ENCODE assay signal across 1 cellular context in genomic region chr1:92515796-92516201, GRCh38.
TF ChIP-seq lines count a peak whose summit lies in the region.

No MANE protein-coding gene starts in this region.

TF ChIP-seq in K562, 482 proteins besides CTCF, POLR2A, EP300 and RAD21 (continues in another document):
- TF ChIP-seq, protein P1, sequence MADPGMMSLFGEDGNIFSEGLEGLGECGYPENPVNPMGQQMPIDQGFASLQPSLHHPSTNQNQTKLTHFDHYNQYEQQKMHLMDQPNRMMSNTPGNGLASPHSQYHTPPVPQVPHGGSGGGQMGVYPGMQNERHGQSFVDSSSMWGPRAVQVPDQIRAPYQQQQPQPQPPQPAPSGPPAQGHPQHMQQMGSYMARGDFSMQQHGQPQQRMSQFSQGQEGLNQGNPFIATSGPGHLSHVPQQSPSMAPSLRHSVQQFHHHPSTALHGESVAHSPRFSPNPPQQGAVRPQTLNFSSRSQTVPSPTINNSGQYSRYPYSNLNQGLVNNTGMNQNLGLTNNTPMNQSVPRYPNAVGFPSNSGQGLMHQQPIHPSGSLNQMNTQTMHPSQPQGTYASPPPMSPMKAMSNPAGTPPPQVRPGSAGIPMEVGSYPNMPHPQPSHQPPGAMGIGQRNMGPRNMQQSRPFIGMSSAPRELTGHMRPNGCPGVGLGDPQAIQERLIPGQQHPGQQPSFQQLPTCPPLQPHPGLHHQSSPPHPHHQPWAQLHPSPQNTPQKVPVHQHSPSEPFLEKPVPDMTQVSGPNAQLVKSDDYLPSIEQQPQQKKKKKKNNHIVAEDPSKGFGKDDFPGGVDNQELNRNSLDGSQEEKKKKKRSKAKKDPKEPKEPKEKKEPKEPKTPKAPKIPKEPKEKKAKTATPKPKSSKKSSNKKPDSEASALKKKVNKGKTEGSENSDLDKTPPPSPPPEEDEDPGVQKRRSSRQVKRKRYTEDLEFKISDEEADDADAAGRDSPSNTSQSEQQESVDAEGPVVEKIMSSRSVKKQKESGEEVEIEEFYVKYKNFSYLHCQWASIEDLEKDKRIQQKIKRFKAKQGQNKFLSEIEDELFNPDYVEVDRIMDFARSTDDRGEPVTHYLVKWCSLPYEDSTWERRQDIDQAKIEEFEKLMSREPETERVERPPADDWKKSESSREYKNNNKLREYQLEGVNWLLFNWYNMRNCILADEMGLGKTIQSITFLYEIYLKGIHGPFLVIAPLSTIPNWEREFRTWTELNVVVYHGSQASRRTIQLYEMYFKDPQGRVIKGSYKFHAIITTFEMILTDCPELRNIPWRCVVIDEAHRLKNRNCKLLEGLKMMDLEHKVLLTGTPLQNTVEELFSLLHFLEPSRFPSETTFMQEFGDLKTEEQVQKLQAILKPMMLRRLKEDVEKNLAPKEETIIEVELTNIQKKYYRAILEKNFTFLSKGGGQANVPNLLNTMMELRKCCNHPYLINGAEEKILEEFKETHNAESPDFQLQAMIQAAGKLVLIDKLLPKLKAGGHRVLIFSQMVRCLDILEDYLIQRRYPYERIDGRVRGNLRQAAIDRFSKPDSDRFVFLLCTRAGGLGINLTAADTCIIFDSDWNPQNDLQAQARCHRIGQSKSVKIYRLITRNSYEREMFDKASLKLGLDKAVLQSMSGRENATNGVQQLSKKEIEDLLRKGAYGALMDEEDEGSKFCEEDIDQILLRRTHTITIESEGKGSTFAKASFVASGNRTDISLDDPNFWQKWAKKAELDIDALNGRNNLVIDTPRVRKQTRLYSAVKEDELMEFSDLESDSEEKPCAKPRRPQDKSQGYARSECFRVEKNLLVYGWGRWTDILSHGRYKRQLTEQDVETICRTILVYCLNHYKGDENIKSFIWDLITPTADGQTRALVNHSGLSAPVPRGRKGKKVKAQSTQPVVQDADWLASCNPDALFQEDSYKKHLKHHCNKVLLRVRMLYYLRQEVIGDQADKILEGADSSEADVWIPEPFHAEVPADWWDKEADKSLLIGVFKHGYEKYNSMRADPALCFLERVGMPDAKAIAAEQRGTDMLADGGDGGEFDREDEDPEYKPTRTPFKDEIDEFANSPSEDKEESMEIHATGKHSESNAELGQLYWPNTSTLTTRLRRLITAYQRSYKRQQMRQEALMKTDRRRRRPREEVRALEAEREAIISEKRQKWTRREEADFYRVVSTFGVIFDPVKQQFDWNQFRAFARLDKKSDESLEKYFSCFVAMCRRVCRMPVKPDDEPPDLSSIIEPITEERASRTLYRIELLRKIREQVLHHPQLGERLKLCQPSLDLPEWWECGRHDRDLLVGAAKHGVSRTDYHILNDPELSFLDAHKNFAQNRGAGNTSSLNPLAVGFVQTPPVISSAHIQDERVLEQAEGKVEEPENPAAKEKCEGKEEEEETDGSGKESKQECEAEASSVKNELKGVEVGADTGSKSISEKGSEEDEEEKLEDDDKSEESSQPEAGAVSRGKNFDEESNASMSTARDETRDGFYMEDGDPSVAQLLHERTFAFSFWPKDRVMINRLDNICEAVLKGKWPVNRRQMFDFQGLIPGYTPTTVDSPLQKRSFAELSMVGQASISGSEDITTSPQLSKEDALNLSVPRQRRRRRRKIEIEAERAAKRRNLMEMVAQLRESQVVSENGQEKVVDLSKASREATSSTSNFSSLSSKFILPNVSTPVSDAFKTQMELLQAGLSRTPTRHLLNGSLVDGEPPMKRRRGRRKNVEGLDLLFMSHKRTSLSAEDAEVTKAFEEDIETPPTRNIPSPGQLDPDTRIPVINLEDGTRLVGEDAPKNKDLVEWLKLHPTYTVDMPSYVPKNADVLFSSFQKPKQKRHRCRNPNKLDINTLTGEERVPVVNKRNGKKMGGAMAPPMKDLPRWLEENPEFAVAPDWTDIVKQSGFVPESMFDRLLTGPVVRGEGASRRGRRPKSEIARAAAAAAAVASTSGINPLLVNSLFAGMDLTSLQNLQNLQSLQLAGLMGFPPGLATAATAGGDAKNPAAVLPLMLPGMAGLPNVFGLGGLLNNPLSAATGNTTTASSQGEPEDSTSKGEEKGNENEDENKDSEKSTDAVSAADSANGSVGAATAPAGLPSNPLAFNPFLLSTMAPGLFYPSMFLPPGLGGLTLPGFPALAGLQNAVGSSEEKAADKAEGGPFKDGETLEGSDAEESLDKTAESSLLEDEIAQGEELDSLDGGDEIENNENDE (IDR thresholded peaks at IDR 0.05; ENCODE audit: low read depth, low read length), result no peak
- TF ChIP-seq ATF4 (CRISPR knock-in tag; IDR thresholded peaks at IDR 0.05) (peak; percentile 92), TCF3 (CRISPR knock-in tag; IDR thresholded peaks at IDR 0.05) (no peak), ZNF584 (CRISPR knock-in tag; IDR thresholded peaks at IDR 0.05; ENCODE audit: low read depth) (peak; percentile 69; the same call in 1 of the 2 replicates), NR2C2 (CRISPR knock-in tag; IDR thresholded peaks at IDR 0.05) (no peak), NR2C2 (tag; IDR thresholded peaks at IDR 0.05) (peak; percentile 41; the same call in 1 of the 2 replicates), ZSCAN32 (CRISPR knock-in tag; IDR thresholded peaks at IDR 0.05) (0 out of 2 replicates have a peak, but pooled peaks have one; percentile 49), ZFP30 (CRISPR knock-in tag; IDR thresholded peaks at IDR 0.05; ENCODE audit: borderline replicate concordance) (no peak), ZNF77 (CRISPR knock-in tag; IDR thresholded peaks at IDR 0.05) (no peak), L3MBTL2 (IDR thresholded peaks at IDR 0.05) (0 out of 2 replicates have a peak, but pooled peaks have one; percentile 24), ZNF644 (tag; IDR thresholded peaks at IDR 0.05; ENCODE audit: low read depth) (0 out of 2 replicates have a peak, but pooled peaks have one; percentile 15), ZNF395 (CRISPR knock-in tag; IDR thresholded peaks at IDR 0.05) (peak; percentile 79; the same call in 1 of the 2 replicates), DDX20 (tag; IDR thresholded peaks at IDR 0.05; ENCODE audit: low read depth) (0 out of 2 replicates have a peak, but pooled peaks have one; percentile 26), ZBTB9 (CRISPR knock-in tag; IDR thresholded peaks at IDR 0.05) (0 out of 2 replicates have a peak, but pooled peaks have one; percentile 21), NFATC3 (IDR thresholded peaks at IDR 0.05) (no peak), ESRRA (IDR thresholded peaks at IDR 0.05; ENCODE audit: borderline replicate concordance, low read depth) (peak; percentile 62; the same call in 1 of the 2 replicates), ATF7 (IDR thresholded peaks at IDR 0.05) (peak; percentile 51; the same call in 1 of the 2 replicates), POLR2H (tag; IDR thresholded peaks at IDR 0.05; ENCODE audit: low read depth) (peak; percentile 31; the same call in 1 of the 2 replicates), YY1 (IDR thresholded peaks at IDR 0.05; ENCODE audit: borderline replicate concordance in 1 of 3, control insufficient read depth in 1 of 3, extremely low read depth in 1 of 3, insufficient read depth in 3 of 3, insufficient read length in 1 of 3, insufficient replicate concordance in 2 of 3, low read depth in 1 of 3, low read length in 2 of 3) (no peak), SOX6 (IDR thresholded peaks at IDR 0.05) (peak; percentile 75), KDM5B (IDR thresholded peaks at IDR 0.05; ENCODE audit: insufficient replicate concordance, low read depth, low read length) (no peak), CXXC5 (CRISPR knock-in tag; IDR thresholded peaks at IDR 0.05) (peak; percentile 58), IRF9 (tag; IDR thresholded peaks at IDR 0.05) (peak; percentile 78; the same call in 1 of the 2 replicates), ZNF766 (CRISPR knock-in tag; conservative IDR thresholded peaks at IDR 0.05) (0 out of 2 replicates have a peak, but pooled peaks have one; percentile 43), ZNF589 (CRISPR knock-in tag; IDR thresholded peaks at IDR 0.05; ENCODE audit: low read depth) (peak; percentile 63; the same call in 1 of the 2 replicates), ETV1 (tag; conservative IDR thresholded peaks at IDR 0.05; ENCODE audit: low read depth) (peak; percentile 19; the same call in 1 of the 2 replicates), MTA1 (IDR thresholded peaks at IDR 0.05; ENCODE audit: borderline replicate concordance) (no peak)
- TF ChIP-seq, protein P2, sequence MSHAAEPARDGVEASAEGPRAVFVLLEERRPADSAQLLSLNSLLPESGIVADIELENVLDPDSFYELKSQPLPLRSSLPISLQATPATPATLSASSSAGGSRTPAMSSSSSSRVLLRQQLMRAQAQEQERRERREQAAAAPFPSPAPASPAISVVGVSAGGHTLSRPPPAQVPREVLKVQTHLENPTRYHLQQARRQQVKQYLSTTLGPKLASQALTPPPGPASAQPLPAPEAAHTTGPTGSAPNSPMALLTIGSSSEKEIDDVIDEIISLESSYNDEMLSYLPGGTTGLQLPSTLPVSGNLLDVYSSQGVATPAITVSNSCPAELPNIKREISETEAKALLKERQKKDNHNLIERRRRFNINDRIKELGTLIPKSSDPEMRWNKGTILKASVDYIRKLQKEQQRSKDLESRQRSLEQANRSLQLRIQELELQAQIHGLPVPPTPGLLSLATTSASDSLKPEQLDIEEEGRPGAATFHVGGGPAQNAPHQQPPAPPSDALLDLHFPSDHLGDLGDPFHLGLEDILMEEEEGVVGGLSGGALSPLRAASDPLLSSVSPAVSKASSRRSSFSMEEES (CRISPR knock-in tag; IDR thresholded peaks at IDR 0.05), result no peak
- TF ChIP-seq, protein P3, sequence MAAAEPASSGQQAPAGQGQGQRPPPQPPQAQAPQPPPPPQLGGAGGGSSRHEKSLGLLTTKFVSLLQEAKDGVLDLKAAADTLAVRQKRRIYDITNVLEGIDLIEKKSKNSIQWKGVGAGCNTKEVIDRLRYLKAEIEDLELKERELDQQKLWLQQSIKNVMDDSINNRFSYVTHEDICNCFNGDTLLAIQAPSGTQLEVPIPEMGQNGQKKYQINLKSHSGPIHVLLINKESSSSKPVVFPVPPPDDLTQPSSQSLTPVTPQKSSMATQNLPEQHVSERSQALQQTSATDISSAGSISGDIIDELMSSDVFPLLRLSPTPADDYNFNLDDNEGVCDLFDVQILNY (CRISPR knock-in tag; IDR thresholded peaks at IDR 0.05), result no peak
- TF ChIP-seq, protein P4, sequence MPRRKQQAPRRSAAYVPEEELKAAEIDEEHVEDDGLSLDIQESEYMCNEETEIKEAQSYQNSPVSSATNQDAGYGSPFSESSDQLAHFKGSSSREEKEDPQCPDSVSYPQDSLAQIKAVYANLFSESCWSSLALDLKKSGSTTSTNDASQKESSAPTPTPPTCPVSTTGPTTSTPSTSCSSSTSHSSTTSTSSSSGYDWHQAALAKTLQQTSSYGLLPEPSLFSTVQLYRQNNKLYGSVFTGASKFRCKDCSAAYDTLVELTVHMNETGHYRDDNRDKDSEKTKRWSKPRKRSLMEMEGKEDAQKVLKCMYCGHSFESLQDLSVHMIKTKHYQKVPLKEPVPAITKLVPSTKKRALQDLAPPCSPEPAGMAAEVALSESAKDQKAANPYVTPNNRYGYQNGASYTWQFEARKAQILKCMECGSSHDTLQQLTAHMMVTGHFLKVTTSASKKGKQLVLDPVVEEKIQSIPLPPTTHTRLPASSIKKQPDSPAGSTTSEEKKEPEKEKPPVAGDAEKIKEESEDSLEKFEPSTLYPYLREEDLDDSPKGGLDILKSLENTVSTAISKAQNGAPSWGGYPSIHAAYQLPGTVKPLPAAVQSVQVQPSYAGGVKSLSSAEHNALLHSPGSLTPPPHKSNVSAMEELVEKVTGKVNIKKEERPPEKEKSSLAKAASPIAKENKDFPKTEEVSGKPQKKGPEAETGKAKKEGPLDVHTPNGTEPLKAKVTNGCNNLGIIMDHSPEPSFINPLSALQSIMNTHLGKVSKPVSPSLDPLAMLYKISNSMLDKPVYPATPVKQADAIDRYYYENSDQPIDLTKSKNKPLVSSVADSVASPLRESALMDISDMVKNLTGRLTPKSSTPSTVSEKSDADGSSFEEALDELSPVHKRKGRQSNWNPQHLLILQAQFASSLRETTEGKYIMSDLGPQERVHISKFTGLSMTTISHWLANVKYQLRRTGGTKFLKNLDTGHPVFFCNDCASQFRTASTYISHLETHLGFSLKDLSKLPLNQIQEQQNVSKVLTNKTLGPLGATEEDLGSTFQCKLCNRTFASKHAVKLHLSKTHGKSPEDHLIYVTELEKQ (CRISPR knock-in tag; IDR thresholded peaks at IDR 0.05), result no peak
- TF ChIP-seq, protein P5, sequence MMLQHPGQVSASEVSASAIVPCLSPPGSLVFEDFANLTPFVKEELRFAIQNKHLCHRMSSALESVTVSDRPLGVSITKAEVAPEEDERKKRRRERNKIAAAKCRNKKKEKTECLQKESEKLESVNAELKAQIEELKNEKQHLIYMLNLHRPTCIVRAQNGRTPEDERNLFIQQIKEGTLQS (IDR thresholded peaks at IDR 0.05), result peak; percentile 73; the same call in 1 of the 2 replicates
- TF ChIP-seq, protein P5 (CRISPR knock-in tag; conservative IDR thresholded peaks at IDR 0.05), result no peak
